13 cellular contexts compared by ENCODE assay signal in genomic region chr3:112013784-112014143, GRCh38. TPM values are rescaled to one million over a fixed set of nuclear protein-coding genes. Genes with fewer than 3 reads are reported as not detected.
DNase-seq lines count a peak whose midpoint lies in the region; ATAC-seq, FAIRE-seq and TF ChIP-seq lines count a peak whose summit lies in the region.
"Had no signal": no experiment of that assay in that cellular context is flagged by ENCODE, and none has a peak within 500 bp of the region (broad histone marks: within the 10 kb centered on the region; RNA-seq: fewer than 3 reads in every experiment).

No MANE protein-coding gene starts in this region.

- no peak for TF ChIP-seq RAD21 in SK-N-SH (IDR thresholded peaks at IDR 0.05; ENCODE audit: low read length)

- H3K4me1 ChIP-seq in SK-N-SH (ENCODE audit: control insufficient read depth in 1 of 2, insufficient read depth in 2 of 2, low read depth in 1 of 2, low read length in 1 of 2) (peaks cover 0 to 8% of the 10 kb centered on the region in 2 experiments; a peak in 1 of 4 replicates), OCI-LY7 (ENCODE audit: insufficient read depth, low read length, poor library complexity, severe bottlenecking) (no peaks in the 10 kb centered on the region), pancreas (no peaks in the 10 kb centered on the region), neural progenitor cell (no peaks in the 10 kb centered on the region)

- intact Hi-C loops in OCI-LY7 (cut with micrococcal nuclease; ENCODE audit: unreplicated experiment): no loop called here
- intact Hi-C loops in pancreas (cut with DNase I): no loop called here

- H3K9ac ChIP-seq in SK-N-SH: no peak overlapping the region
- no peak overlapping the region for H3K9ac ChIP-seq in neural progenitor cell

- no peak overlapping the region for H3K4me2 ChIP-seq in SK-N-SH
- no peak overlapping the region for H3K4me2 ChIP-seq in OCI-LY7 (ENCODE audit: low read length)
- H3K4me2 ChIP-seq in neural progenitor cell: no peak overlapping the region

- H3K36me3 ChIP-seq in SK-N-SH (replicated peaks in 1 of 2; ENCODE audit: control insufficient read depth in 1 of 2, insufficient read depth in 2 of 2, low read length in 1 of 2) (peaks cover 0 to 20% of the 10 kb centered on the region in 2 experiments), OCI-LY7 (ENCODE audit: insufficient read depth, low read length) (no peaks in the 10 kb centered on the region), pancreas (no peaks in the 10 kb centered on the region), neural progenitor cell (no peaks in the 10 kb centered on the region)
- H3K36me3 ChIP-seq: esophagus squamous epithelium, neutrophil had no signal

- no peaks in the 10 kb centered on the region for H3K9me3 Mint-ChIP-seq in neural progenitor cell

- H3K4me3 ChIP-seq in SK-N-SH (ENCODE audit: low read depth in 2 of 2, low read length in 1 of 2) (no peak overlapping the region), OCI-LY7 (ENCODE audit: low read depth, low read length, poor library complexity, severe bottlenecking) (no peak overlapping the region), pancreas (no peak overlapping the region), neural progenitor cell (no peak overlapping the region)
- H3K4me3 ChIP-seq: esophagus squamous epithelium had no signal

- H3K27me3 ChIP-seq in SK-N-SH (ENCODE audit: insufficient read depth): no peaks in the 10 kb centered on the region
- no peaks in the 10 kb centered on the region for H3K27me3 ChIP-seq in pancreas
- no peaks in the 10 kb centered on the region for H3K27me3 ChIP-seq in neural progenitor cell
- H3K27me3 ChIP-seq: esophagus squamous epithelium, neutrophil had no signal

- H2AFZ ChIP-seq in SK-N-SH (ENCODE audit: low read depth): no peak overlapping the region
- peak overlapping the region; percentile 4; the same call in 1 of the 2 replicates for H2AFZ ChIP-seq in OCI-LY7 (ENCODE audit: low read length)
- H2AFZ ChIP-seq in neural progenitor cell (replicated peaks): no peak overlapping the region

- H3K9me2 ChIP-seq in SK-N-SH: no peaks in the 10 kb centered on the region
- no peaks in the 10 kb centered on the region for H3K9me2 ChIP-seq in OCI-LY7 (ENCODE audit: insufficient read depth, low read length)

- H3F3A ChIP-seq in SK-N-SH (replicated peaks; ENCODE audit: insufficient read depth) (no peaks in the 10 kb centered on the region), neural progenitor cell (ENCODE audit: low read depth) (peaks cover 20% of the 10 kb centered on the region)

- no peaks in the 10 kb centered on the region for H3K79me2 ChIP-seq in SK-N-SH (ENCODE audit: insufficient read depth)
- H3K79me2 ChIP-seq in OCI-LY7 (ENCODE audit: insufficient read depth, low read depth, low read length): no peaks in the 10 kb centered on the region
- H3K79me2 ChIP-seq in neural progenitor cell (ENCODE audit: low read depth): no peaks in the 10 kb centered on the region

- TF ChIP-seq CTCF in SK-N-SH (IDR thresholded peaks at IDR 0.05) (no peak), OCI-LY7 (conservative IDR thresholded peaks at IDR 0.05; ENCODE audit: low read length) (peak; percentile 47), pancreas (IDR thresholded peaks at IDR 0.05) (peak in 2 of 4 donors; percentile 5 to 31), neural progenitor cell (IDR thresholded peaks at IDR 0.05) (no peak)

- no peak overlapping the region for H3K27ac ChIP-seq in SK-N-SH (ENCODE audit: low read depth in 2 of 2, low read length in 1 of 2)
- H3K27ac ChIP-seq in OCI-LY7 (ENCODE audit: low read depth, low read length, poor library complexity, severe bottlenecking): no peak overlapping the region
- no peak overlapping the region for H3K27ac ChIP-seq in pancreas
- no peak overlapping the region for H3K27ac ChIP-seq in neural progenitor cell
- H3K27ac ChIP-seq: esophagus squamous epithelium, neutrophil had no signal

- H3K27ac Mint-ChIP-seq in neural progenitor cell: no peak overlapping the region

- WGBS in SK-N-SH (ENCODE audit: low lambda C conversion rate): 79% methylated on average over 5 of the region's 5 CpGs
- 35 to 42% methylated on average over 5 of the region's 5 CpGs for WGBS in pancreas, 2 donors

- DNase-seq in SK-N-SH (no peak), OCI-LY7 (ENCODE audit: low spot score) (no peak), pancreas (no peak), CD1c-positive myeloid dendritic cell (ENCODE audit: extremely low spot score) (no peak), neural progenitor cell (ENCODE audit: low spot score) (no peak), foreskin melanocyte (no peak)
- DNase-seq: 8988T, esophagus squamous epithelium, NCI-H1092 treated with DMSO at 0.1 percent for 48 hours had no signal

- ATAC-seq in SK-N-SH treated with all-trans-retinoic acid at 6 μM for 48 hours (no peak; the same call in 2 of the 3 replicates), HG02610 (IDR thresholded peaks at IDR 0.05; ENCODE audit: unreplicated experiment) (peak; percentile 22), pancreas (peak; percentile 14 to 50 (median 36))

- POLR2A ChIA-PET in SK-N-SH (lab: Yijun Ruan, JAX) (interaction anchor here (0.7 to 2.0 kb wide), 3 partner anchors 10 to 15 kb away, joined by 3 to 11 read pairs (median 3); partner anchors contain the start of gene TAGLN3), OCI-LY7 (lab: Charles Lee) (interaction anchor here (1.2 to 1.5 kb wide), 4 partner anchors 10 to 153 kb away, joined by 3 to 6 read pairs (median 4); partner anchors contain the start of gene ABHD10)

- H3K9me3 ChIP-seq in SK-N-SH (no peaks in the 10 kb centered on the region), OCI-LY7 (ENCODE audit: low read length) (no peaks in the 10 kb centered on the region), pancreas (no peaks in the 10 kb centered on the region), neural progenitor cell (ENCODE audit: low read depth) (no peaks in the 10 kb centered on the region)
- H3K9me3 ChIP-seq: esophagus squamous epithelium, neutrophil had no signal

- no TSS peak for BruUV-seq in OCI-LY7 (replicated peaks; lab: Mats Ljungman, UMichigan)

- H3K4me3 Mint-ChIP-seq in neural progenitor cell: no peak overlapping the region

- CTCF ChIA-PET in SK-N-SH (lab: Yijun Ruan, JAX) (interaction anchor here (0.6 to 7.3 kb wide), 33 partner anchors 9 to 907 kb away, joined by 3 to 165 read pairs (median 5); partner anchors contain the start of genes ABHD10 and TAGLN3), OCI-LY7 (lab: Charles Lee; ENCODE audit: unreplicated experiment) (interaction anchor here (0.5 to 1.6 kb wide), 6 partner anchors 11 to 396 kb away, joined by 3 to 6 read pairs (median 3); no protein-coding TSS in a partner anchor)

- no peak for TF ChIP-seq EP300 in SK-N-SH (IDR thresholded peaks at IDR 0.05; ENCODE audit: borderline replicate concordance in 1 of 2, low read depth in 1 of 2, low read length in 1 of 2)

- peaks cover 57% of the 10 kb centered on the region for H3K4me1 Mint-ChIP-seq in neural progenitor cell

- no peak for FAIRE-seq in pancreas (lab: Jason Lieb, UNC)

- peaks cover 39% of the 10 kb centered on the region for H3K36me3 Mint-ChIP-seq in neural progenitor cell

- no peaks in the 10 kb centered on the region for H4K20me1 ChIP-seq in SK-N-SH (ENCODE audit: insufficient read depth)
- no peaks in the 10 kb centered on the region for H4K20me1 ChIP-seq in OCI-LY7 (ENCODE audit: insufficient read depth, low read length)
- H4K20me1 ChIP-seq in neural progenitor cell (ENCODE audit: low read depth): peaks cover 16% of the 10 kb centered on the region

- no peaks in the 10 kb centered on the region for H3K27me3 Mint-ChIP-seq in neural progenitor cell (ENCODE audit: insufficient read depth, low read depth)

TF ChIP-seq in SK-N-SH, 30 proteins besides CTCF, POLR2A, EP300 and RAD21 (continues in another document):
- no peak for TF ChIP-seq IRF3 (IDR thresholded peaks at IDR 0.05; ENCODE audit: low read depth, low read length)

TF ChIP-seq in SK-N-SH treated with all-trans-retinoic acid at 6 μM for 48 hours, 23 proteins besides CTCF, POLR2A, EP300 and RAD21 (continues in another document):
- TF ChIP-seq, protein P1, sequence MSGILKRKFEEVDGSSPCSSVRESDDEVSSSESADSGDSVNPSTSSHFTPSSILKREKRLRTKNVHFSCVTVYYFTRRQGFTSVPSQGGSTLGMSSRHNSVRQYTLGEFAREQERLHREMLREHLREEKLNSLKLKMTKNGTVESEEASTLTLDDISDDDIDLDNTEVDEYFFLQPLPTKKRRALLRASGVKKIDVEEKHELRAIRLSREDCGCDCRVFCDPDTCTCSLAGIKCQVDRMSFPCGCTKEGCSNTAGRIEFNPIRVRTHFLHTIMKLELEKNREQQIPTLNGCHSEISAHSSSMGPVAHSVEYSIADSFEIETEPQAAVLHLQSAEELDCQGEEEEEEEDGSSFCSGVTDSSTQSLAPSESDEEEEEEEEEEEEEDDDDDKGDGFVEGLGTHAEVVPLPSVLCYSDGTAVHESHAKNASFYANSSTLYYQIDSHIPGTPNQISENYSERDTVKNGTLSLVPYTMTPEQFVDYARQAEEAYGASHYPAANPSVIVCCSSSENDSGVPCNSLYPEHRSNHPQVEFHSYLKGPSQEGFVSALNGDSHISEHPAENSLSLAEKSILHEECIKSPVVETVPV (CRISPR knock-in tag; IDR thresholded peaks at IDR 0.05): no peak
- TF ChIP-seq SNAI2 (CRISPR knock-in tag; IDR thresholded peaks at IDR 0.05) (no peak), PPARA (CRISPR knock-in tag; IDR thresholded peaks at IDR 0.05; ENCODE audit: borderline replicate concordance) (no peak), ZFP3 (CRISPR knock-in tag; IDR thresholded peaks at IDR 0.05) (no peak)

RNA-seq across cellular contexts. Expression of gene TAGLN3, which starts 15.0 kb away (rescaled TPM):
- 19.6 and 24.2 TPM in 2 replicates for polyA plus RNA-seq in SK-N-SH (2012; rRNA removed)
- polyA plus RNA-seq in SK-N-SH (2012; cell fraction: cytosol; rRNA removed): 17.9 and 22.6 TPM in 2 replicates
- 16.1 and 16.2 TPM in 2 replicates for polyA plus RNA-seq in SK-N-SH (2012; cell fraction: nucleus; rRNA removed)
- not detected in 2 replicates for total RNA-seq in OCI-LY7 (2014; rRNA removed; shearing (Covaris generic))
- total RNA-seq in OCI-LY7 (2022): not detected in 2 replicates
- 1 to 10 TPM in 3 of 6 donors, under 1 TPM in 3; 0.28 to 3.1 (median 1.3) TPM for total RNA-seq in pancreas
- polyA plus RNA-seq in pancreas: 10 to 100 TPM; 14.2 to 50.7 TPM
- total RNA-seq in neural progenitor cell (ENCODE audit: low replicate concordance): 46.6 and 51.2 TPM in 2 replicates
- total RNA-seq: esophagus squamous epithelium had no signal

RNA-seq across cellular contexts. Expression of gene TMPRSS7, which starts 20.8 kb away (rescaled TPM):
- polyA plus RNA-seq in SK-N-SH (2012; rRNA removed): 0.02 and 0.03 TPM in 2 replicates
- polyA plus RNA-seq in SK-N-SH (2012; cell fraction: cytosol; rRNA removed): 0.01 TPM in 2 replicates
- not detected in 2 replicates for polyA plus RNA-seq in SK-N-SH (2012; cell fraction: nucleus; rRNA removed)
- total RNA-seq in OCI-LY7 (2014; rRNA removed; shearing (Covaris generic)): not detected in 2 replicates
- not detected in 2 replicates for total RNA-seq in OCI-LY7 (2022)
- total RNA-seq in pancreas: under 1 TPM in 4 of 6 donors, not detected in 2; 0.04 to 0.14 (median 0.08) TPM
- not detected for polyA plus RNA-seq in pancreas
- not detected in 2 replicates for total RNA-seq in neural progenitor cell (ENCODE audit: low replicate concordance)
- total RNA-seq: esophagus squamous epithelium, temporal lobe had no signal

RNA-seq across cellular contexts. Expression of gene ABHD10, which starts 34.9 kb away (rescaled TPM):
- polyA plus RNA-seq in SK-N-SH (2012; rRNA removed) (14.8 and 18.3 TPM in 2 replicates), pancreas (10 to 100 TPM; 14.5 to 19.5 TPM)
- 21.0 and 22.0 TPM in 2 replicates for polyA plus RNA-seq in SK-N-SH (2012; cell fraction: cytosol; rRNA removed)
- polyA plus RNA-seq in SK-N-SH (2012; cell fraction: nucleus; rRNA removed): 6.4 and 16.8 TPM in 2 replicates
- 25.8 and 40.8 TPM in 2 replicates for total RNA-seq in OCI-LY7 (2014; rRNA removed; shearing (Covaris generic))
- total RNA-seq in OCI-LY7 (2022) (45.1 and 46.5 TPM in 2 replicates), pancreas (10 to 100 TPM; 10.3 to 15.4 (median 13.0) TPM), neural progenitor cell (ENCODE audit: low replicate concordance) (41.3 and 82.9 TPM in 2 replicates)

Comparison
In these comparisons a context has a peak if more than half of its experiments do, and no peak if none do; other contexts are left out.
1. RNA of gene TAGLN3, which starts 15.0 kb away (total RNA-seq): 46.6 to 51.2 TPM in neural progenitor cell; 0.28 to 3.1 TPM in pancreas and not detected in OCI-LY7; every median in the first group is over 10 times any median in the second.